Comparison of ENCODE assay signal across 8 cellular contexts in the genomic region with DNA sequence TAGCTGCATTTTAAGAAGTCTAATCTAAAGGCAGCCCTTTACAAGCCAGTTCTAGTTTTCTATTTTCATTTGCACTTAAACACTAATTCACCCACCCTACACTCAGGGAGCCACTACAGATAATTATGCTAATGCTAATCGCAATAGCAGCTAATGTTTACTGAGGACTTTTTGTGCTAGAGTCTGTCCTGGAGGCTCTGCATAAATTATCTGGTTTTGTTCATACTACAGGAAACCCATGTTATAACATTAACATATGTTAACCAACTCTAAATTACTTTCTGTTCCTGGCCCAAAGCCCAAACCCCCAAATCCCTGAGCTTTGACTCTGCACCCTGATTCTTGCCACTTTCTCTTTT. TPM values are rescaled to one million over a fixed set of nuclear protein-coding genes. Genes with fewer than 3 reads are reported as not detected.
DNase-seq lines count a peak whose midpoint lies in the region; TF ChIP-seq lines count a peak whose summit lies in the region.

No MANE protein-coding gene starts in this region.

- intact Hi-C loops in cardiac septum (cut with DNase I), result no loop called here
- intact Hi-C loops in prostate gland (cut with DNase I), result no loop called here

- H3K4me3 ChIP-seq in cardiac muscle cell (peak overlapping the region; percentile 35), LNCaP clone FGC (ENCODE audit: low read depth, low read length) (peak overlapping the region; percentile 49), epithelial cell of esophagus (ENCODE audit: low read length) (peak overlapping the region; percentile 58), prostate gland (peak overlapping the region; percentile 20 to 31)

- DNase-seq in cardiac muscle cell (ENCODE audit: low read depth in 1 of 2, low spot score in 1 of 2), result no peak
- DNase-seq in cardiac septum (ENCODE audit: low spot score), result no peak
- no peak for DNase-seq in LNCaP clone FGC (ENCODE audit: low read depth)
- DNase-seq in epithelial cell of esophagus (ENCODE audit: low read depth), result no peak
- no peak for DNase-seq in prostate gland (ENCODE audit: low spot score)
- DNase-seq in mucosa of gallbladder (ENCODE audit: low spot score), result no peak
- DNase-seq in NCI-H1930 (lab: John Stamatoyannopoulos, UW), result no peak
- DNase-seq in occipital lobe (lab: John Stamatoyannopoulos, UW), result no peak

- H3K9me3 ChIP-seq in cardiac muscle cell (ENCODE audit: low read depth), result no peaks in the 10 kb centered on the region
- no peaks in the 10 kb centered on the region for H3K9me3 ChIP-seq in prostate gland

- 11% methylated on average over 1 of the region's 1 CpG for WGBS in prostate gland

- H3K27ac ChIP-seq in cardiac muscle cell (no peak overlapping the region), prostate gland (no peak overlapping the region)

- H3K27me3 ChIP-seq in cardiac muscle cell (peaks cover 59% of the 10 kb centered on the region), prostate gland (replicated peaks; ENCODE audit: insufficient read depth) (no peaks in the 10 kb centered on the region)

- no peak for TF ChIP-seq POLR2A in prostate gland (IDR thresholded peaks at IDR 0.05)

- TF ChIP-seq CTCF in cardiac muscle cell (IDR thresholded peaks at IDR 0.05; ENCODE audit: low read depth, low read length) (no peak), LNCaP clone FGC (IDR thresholded peaks at IDR 0.05; ENCODE audit: control insufficient read depth, extremely low read depth, insufficient read depth) (no peak), epithelial cell of esophagus (IDR thresholded peaks at IDR 0.05; ENCODE audit: insufficient read depth, low read depth, low read length, missing control alignments) (no peak), prostate gland (IDR thresholded peaks at IDR 0.05) (no peak)

- no peaks in the 10 kb centered on the region for H3K36me3 ChIP-seq in cardiac muscle cell
- no peaks in the 10 kb centered on the region for H3K36me3 ChIP-seq in prostate gland

- H3K4me1 ChIP-seq in cardiac muscle cell (ENCODE audit: low read depth) (peaks cover 3% of the 10 kb centered on the region), prostate gland (replicated peaks) (no peaks in the 10 kb centered on the region)

RNA-seq across cellular contexts. Expression of gene RADX, which starts 0.5 kb away (rescaled TPM):
- total RNA-seq in cardiac muscle cell (4.5 and 6.3 TPM in 2 replicates), cardiac septum (1.0 TPM), prostate gland (1 to 10 TPM in 1 of 2 donors, under 1 TPM in 1; 0.96 to 7.9 TPM), mucosa of gallbladder (1.7 TPM), occipital lobe (7.8 TPM)
- polyA plus RNA-seq in cardiac muscle cell, result 5.8 and 6.1 TPM in 2 replicates
